ENCODE assay signal across 13 cellular contexts in the genomic region with DNA sequence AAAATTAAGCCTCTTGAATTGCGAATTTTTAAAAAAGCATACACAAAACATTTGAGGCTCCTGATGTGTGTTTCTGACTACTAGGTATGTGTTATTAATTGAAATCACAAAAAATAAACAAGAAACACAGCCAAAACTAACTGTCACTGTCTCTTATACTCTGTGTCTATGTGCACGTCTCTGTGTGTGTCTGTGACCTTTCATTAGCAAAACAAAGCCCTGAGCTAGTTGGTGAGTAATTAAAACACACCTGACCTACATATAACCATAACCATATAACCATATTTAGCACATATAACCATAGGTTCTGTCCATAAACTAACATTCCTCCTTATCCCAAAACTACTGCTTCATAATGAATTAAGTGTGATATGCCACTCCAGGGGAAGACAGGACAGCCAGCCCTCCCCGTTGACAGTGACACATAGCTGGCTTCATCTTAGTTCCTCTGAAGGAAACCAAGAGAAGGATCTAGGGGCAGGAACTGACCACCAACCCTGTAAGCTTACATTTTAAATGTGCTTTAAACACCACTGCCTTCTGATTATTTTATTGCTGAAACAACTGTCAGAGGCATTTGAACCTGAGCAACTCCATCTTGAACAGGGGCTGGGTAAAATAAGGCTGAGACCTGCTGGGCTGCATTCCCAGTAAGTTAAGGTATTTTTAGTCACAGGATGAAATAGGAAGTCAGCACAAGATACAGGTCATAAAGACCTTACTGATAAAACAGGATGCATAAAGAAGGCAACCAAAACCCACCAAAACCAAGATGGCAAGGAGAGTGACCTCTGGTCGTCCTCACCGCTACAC.
DNase-seq lines count a peak whose midpoint lies in the region; ATAC-seq, FAIRE-seq and TF ChIP-seq lines count a peak whose summit lies in the region.
"Had no signal": no experiment of that assay in that cellular context is flagged by ENCODE, and none has a peak within 500 bp of the region (broad histone marks: within the 10 kb centered on the region; RNA-seq: fewer than 3 reads in every experiment).

No MANE protein-coding gene starts in this region.

- DNase-seq in GM12891 (ENCODE audit: insufficient read length, low spot score) (no peak), T-helper 17 cell (no peak), hepatocyte (ENCODE audit: low spot score) (no peak), NCI-H748 (lab: John Stamatoyannopoulos, UW; ENCODE audit: unreplicated experiment) (no peak), DMS53 treated with DMSO at 0.1 percent for 48 hours (lab: John Stamatoyannopoulos, UW; ENCODE audit: unreplicated experiment) (no peak)
- DNase-seq: activated CD4-positive, alpha-beta T cell treated with anti-CD3 and anti-CD28 coated beads for 4 hours; effector memory CD4-positive, alpha-beta T cell; NCI-H2107 had no signal

- FAIRE-seq in GM12891 (lab: Jason Lieb, UNC), result peak; percentile 66

- no peaks in the 10 kb centered on the region for H3K9me2 ChIP-seq in hepatocyte (replicated peaks; ENCODE audit: insufficient read depth)

- H3K4me2 ChIP-seq in hepatocyte, result peak overlapping the region; percentile 18

- peak overlapping the region in 1 of 3 donors; percentile 51 for H3K9ac ChIP-seq in skeletal muscle tissue (ENCODE audit: low read depth in 1 of 3, low read length in 3 of 3)

- ATAC-seq in T-helper 17 cell, result no peak
- no peak for ATAC-seq in GM21360 (IDR thresholded peaks at IDR 0.05; ENCODE audit: unreplicated experiment)
- no peak for ATAC-seq in HG03378 (IDR thresholded peaks at IDR 0.05; ENCODE audit: unreplicated experiment)

- no peaks in the 10 kb centered on the region for H3K27me3 Mint-ChIP-seq in T-helper 17 cell
- H3K27me3 Mint-ChIP-seq: activated naive CD4-positive, alpha-beta T cell treated with anti-CD3 and anti-CD28 coated beads, Interleukin-2, amount 50 U/mL, for 24 hours; progenitor cell of endocrine pancreas had no signal

- H3K27ac Mint-ChIP-seq in T-helper 17 cell, result peak overlapping the region; percentile 84

- peaks cover 29% of the 10 kb centered on the region for H3K4me1 ChIP-seq in hepatocyte (ENCODE audit: insufficient read depth)
- peaks cover 40 to 51% (median 51%) of the 10 kb centered on the region in 3 donors for H3K4me1 ChIP-seq in skeletal muscle tissue (ENCODE audit: control insufficient read depth in 3 of 3, insufficient read depth in 3 of 3, low read length in 3 of 3)

- H3K4me3 Mint-ChIP-seq in T-helper 17 cell, result no peak overlapping the region
- H3K4me3 Mint-ChIP-seq: activated naive CD4-positive, alpha-beta T cell treated with anti-CD3 and anti-CD28 coated beads, Interleukin-2, amount 50 U/mL, for 24 hours had no signal

- no peak overlapping the region for H2AFZ ChIP-seq in hepatocyte

- H3K9me3 ChIP-seq in T-helper 17 cell (ENCODE audit: control insufficient read depth, low read length, poor library complexity, severe bottlenecking) (no peaks in the 10 kb centered on the region), hepatocyte (ENCODE audit: low read depth) (no peaks in the 10 kb centered on the region), skeletal muscle tissue (ENCODE audit: control insufficient read depth in 3 of 3, low read length in 3 of 3) (no peaks in the 10 kb centered on the region)

- no peaks in the 10 kb centered on the region for H3K36me3 ChIP-seq in hepatocyte (replicated peaks; ENCODE audit: insufficient read depth, low read depth)
- no peaks in the 10 kb centered on the region for H3K36me3 ChIP-seq in skeletal muscle tissue (ENCODE audit: control insufficient read depth in 3 of 3, insufficient read depth in 3 of 3, low read length in 3 of 3)

- H3K4me3 ChIP-seq in hepatocyte (no peak overlapping the region), skeletal muscle tissue (ENCODE audit: low read length in 3 of 3) (peak overlapping the region; percentile 19 to 44 (median 25))

- no peak for TF ChIP-seq POLR2A in GM12891 (IDR thresholded peaks at IDR 0.05; ENCODE audit: low read depth, low read length)

- peaks cover 2% of the 10 kb centered on the region for H3K36me3 Mint-ChIP-seq in T-helper 17 cell (ENCODE audit: low read depth)

- no peak for TF ChIP-seq CTCF in hepatocyte (IDR thresholded peaks at IDR 0.05; ENCODE audit: poor library complexity)

- peaks cover 69% of the 10 kb centered on the region for H3K79me2 ChIP-seq in hepatocyte

- H4K20me1 ChIP-seq in hepatocyte (ENCODE audit: insufficient read depth, poor library complexity, severe bottlenecking), result peaks cover 13% of the 10 kb centered on the region

- H3K27me3 ChIP-seq in hepatocyte, result no peaks in the 10 kb centered on the region
- H3K27me3 ChIP-seq in skeletal muscle tissue (ENCODE audit: control insufficient read depth in 3 of 3, insufficient read depth in 3 of 3, low read length in 3 of 3), result no peaks in the 10 kb centered on the region

- peak overlapping the region; percentile 43 for H3K27ac ChIP-seq in hepatocyte
- H3K27ac ChIP-seq in skeletal muscle tissue (ENCODE audit: low read depth, low read length), result peak overlapping the region; percentile 84

- peaks cover 66% of the 10 kb centered on the region for H3K4me1 Mint-ChIP-seq in T-helper 17 cell

- 88% methylated on average over 5 of the region's 5 CpGs for WGBS in hepatocyte (ENCODE audit: low lambda C conversion rate, missing lambda C conversion rate)

TF ChIP-seq in GM12891, 5 proteins besides CTCF, POLR2A, EP300 and RAD21:
- TF ChIP-seq PAX5 (IDR thresholded peaks at IDR 0.05; ENCODE audit: insufficient read depth, low read length, severe bottlenecking), result no peak
- TF ChIP-seq SPI1 (IDR thresholded peaks at IDR 0.05; ENCODE audit: low read depth, low read length), result no peak
- TF ChIP-seq TAF1 (IDR thresholded peaks at IDR 0.05; ENCODE audit: low read depth, low read length), result no peak
- no peak for TF ChIP-seq POLR2AphosphoS5 (IDR thresholded peaks at IDR 0.05; ENCODE audit: low read depth, low read length)
- TF ChIP-seq POU2F2 (IDR thresholded peaks at IDR 0.05; ENCODE audit: low read depth, low read length), result no peak
TF ChIP-seq in GM12891: peak in this region for 0.
